Comparison of ENCODE assay signal across 20 cellular contexts in genomic region chr12:52083638-52083996, GRCh38. TPM values are rescaled to one million over a fixed set of nuclear protein-coding genes. Genes with fewer than 3 reads are reported as not detected.
DNase-seq lines count a peak whose midpoint lies in the region; ATAC-seq and TF ChIP-seq lines count a peak whose summit lies in the region.
"Had no signal": no experiment of that assay in that cellular context is flagged by ENCODE, and none has a peak within 500 bp of the region (broad histone marks: within the 10 kb centered on the region; RNA-seq: fewer than 3 reads in every experiment).

No MANE protein-coding gene starts in this region.

- H3K4me1 ChIP-seq in RWPE2 (ENCODE audit: insufficient read depth, poor library complexity, severe bottlenecking) (no peaks in the 10 kb centered on the region), parathyroid adenoma (peaks cover 36% of the 10 kb centered on the region)

- ATAC-seq in RWPE2 (ENCODE audit: low read depth) (no peak), HG03378 (IDR thresholded peaks at IDR 0.05; ENCODE audit: unreplicated experiment) (no peak)

- H3K9me3 ChIP-seq in RWPE2 (ENCODE audit: severe bottlenecking) (no peaks in the 10 kb centered on the region), parathyroid adenoma (ENCODE audit: control insufficient read depth, low read length) (no peaks in the 10 kb centered on the region)
- H3K9me3 ChIP-seq: left lung, suprapubic skin, vagina had no signal

- DNase-seq in CD14-positive monocyte (ENCODE audit: low spot score) (no peak), GM10266 (ENCODE audit: extremely low spot score) (no peak), RWPE2 (ENCODE audit: low spot score) (no peak), dermis blood vessel endothelial cell (no peak), GM19238 (ENCODE audit: insufficient read length, low spot score) (no peak)
- DNase-seq: GOT3, left lung had no signal

- peaks cover 7 to 8% of the 10 kb centered on the region in 2 donors for H3K36me3 Mint-ChIP-seq in CD14-positive monocyte
- H3K36me3 Mint-ChIP-seq: activated naive CD4-positive, alpha-beta T cell treated with anti-CD3 and anti-CD28 coated beads, Interleukin-2, amount 50 U/mL, for 72 hours; WTC11 had no signal

- H3K27me3 ChIP-seq in RWPE2 (ENCODE audit: insufficient read depth, poor library complexity, severe bottlenecking) (no peaks in the 10 kb centered on the region), parathyroid adenoma (ENCODE audit: control insufficient read depth, insufficient read depth, low read length) (no peaks in the 10 kb centered on the region)
- H3K27me3 ChIP-seq: vagina had no signal

- no peak overlapping the region for H3K27ac Mint-ChIP-seq in CD14-positive monocyte
- H3K27ac Mint-ChIP-seq: activated naive CD4-positive, alpha-beta T cell treated with anti-CD3 and anti-CD28 coated beads, Interleukin-2, amount 50 U/mL, for 72 hours; WTC11 had no signal

- no peak overlapping the region for H3K4me2 ChIP-seq in parathyroid adenoma (ENCODE audit: low read length)

- H2AFZ ChIP-seq in parathyroid adenoma, result peak overlapping the region; percentile 7

- H3K4me3 Mint-ChIP-seq in CD14-positive monocyte, result no peak overlapping the region
- H3K4me3 Mint-ChIP-seq: WTC11 had no signal

- intact Hi-C loops in CD14-positive monocyte (cut with micrococcal nuclease), result loop anchor here (1.0 kb wide), 4 partner anchors 13 to 59 kb away; no protein-coding TSS in a partner anchor

- H3K79me2 ChIP-seq in parathyroid adenoma, result no peaks in the 10 kb centered on the region

- no peak overlapping the region for H3K27ac ChIP-seq in RWPE2 (ENCODE audit: poor library complexity, severe bottlenecking)
- no peak overlapping the region for H3K27ac ChIP-seq in parathyroid adenoma
- H3K27ac ChIP-seq: SK-N-MC, suprapubic skin had no signal

- peaks cover 18% of the 10 kb centered on the region for H3K4me1 Mint-ChIP-seq in CD14-positive monocyte

- peaks cover 7 to 18% (median 12%) of the 10 kb centered on the region in 3 donors for H3K27me3 Mint-ChIP-seq in CD14-positive monocyte (ENCODE audit: low read depth in 3 of 3)

- peaks cover 0 to 1% (median 0%) of the 10 kb centered on the region in 7 donors for H3K9me3 Mint-ChIP-seq in CD14-positive monocyte
- H3K9me3 Mint-ChIP-seq: activated naive CD4-positive, alpha-beta T cell treated with anti-CD3 and anti-CD28 coated beads, Interleukin-2, amount 50 U/mL, for 72 hours; WTC11 had no signal

- H3K4me3 ChIP-seq in RWPE2 (ENCODE audit: severe bottlenecking) (no peak overlapping the region), parathyroid adenoma (ENCODE audit: low read depth, low read length) (no peak overlapping the region)
- H3K4me3 ChIP-seq: left lung, suprapubic skin, vagina had no signal

- H3K36me3 ChIP-seq in RWPE2 (ENCODE audit: low read depth), result no peaks in the 10 kb centered on the region
- H3K36me3 ChIP-seq in parathyroid adenoma (ENCODE audit: control insufficient read depth, insufficient read depth, low read length), result no peaks in the 10 kb centered on the region
- H3K36me3 ChIP-seq: vagina had no signal

- no peak overlapping the region for H3K9ac ChIP-seq in parathyroid adenoma

- TF ChIP-seq CTCF in CD14-positive monocyte (IDR thresholded peaks at IDR 0.05) (peak; percentile 63), GM10266 (IDR thresholded peaks at IDR 0.05; ENCODE audit: control insufficient read depth, insufficient read depth, low read depth, missing control alignments) (peak; percentile 2), RWPE2 (IDR thresholded peaks at IDR 0.05; ENCODE audit: poor library complexity, severe bottlenecking) (peak; percentile 77), parathyroid adenoma (IDR thresholded peaks at IDR 0.05) (no peak)

RNA-seq across cellular contexts. Expression of gene SMIM41, which starts 4.1 kb away (rescaled TPM):
- not detected for polyA plus RNA-seq in CD14-positive monocyte
- not detected in 2 replicates for total RNA-seq in dermis blood vessel endothelial cell
- total RNA-seq: activated CD8-positive, alpha-beta memory T cell treated with anti-CD3 and anti-CD28 coated beads for 36 hours; activated naive CD4-positive, alpha-beta T cell treated with anti-CD3 and anti-CD28 coated beads, Interleukin-2, amount 50 U/mL, for 72 hours; Calu3; epithelial cell of proximal tubule; MCF 10A; RPMI7951; WTC11 had no signal
- polyA plus RNA-seq: neural cell had no signal

RNA-seq across cellular contexts. Expression of gene ATG101, which starts 13.8 kb away (rescaled TPM):
- polyA plus RNA-seq in CD14-positive monocyte, result 10 to 100 TPM; 20.5 to 26.4 TPM
- 55.1 and 79.6 TPM in 2 replicates for total RNA-seq in dermis blood vessel endothelial cell

RNA-seq across cellular contexts. Expression of gene NR4A1, which starts 32.4 kb away (rescaled TPM):
- polyA plus RNA-seq in CD14-positive monocyte, result 10 to 100 TPM; 10.1 to 41.4 TPM
- total RNA-seq in dermis blood vessel endothelial cell, result 0.70 and 3.1 TPM in 2 replicates
